ENCODE assay signal across 14 cellular contexts in the genomic region with DNA sequence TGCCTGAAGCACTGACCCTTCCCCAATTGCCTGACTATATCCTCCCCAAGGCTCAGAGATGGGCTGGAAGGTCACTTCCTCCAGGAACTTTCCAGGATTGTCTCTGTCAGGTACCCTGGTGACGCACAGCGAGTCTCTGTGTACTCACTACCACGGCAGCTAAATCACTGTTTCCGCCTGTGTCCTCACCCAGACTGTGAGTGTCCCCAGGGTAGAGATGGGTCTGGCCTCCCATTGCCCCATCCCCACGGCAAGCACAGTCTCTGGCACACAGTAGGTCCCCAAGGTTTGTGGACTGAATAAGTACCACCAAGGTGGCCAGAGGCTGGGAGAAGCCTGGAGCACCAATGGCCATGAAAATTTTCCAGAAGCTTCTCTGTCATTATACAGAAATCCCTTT.
DNase-seq lines count a peak whose midpoint lies in the region; ATAC-seq, FAIRE-seq and TF ChIP-seq lines count a peak whose summit lies in the region.
"Had no signal": no experiment of that assay in that cellular context is flagged by ENCODE, and none has a peak within 500 bp of the region (broad histone marks: within the 10 kb centered on the region; RNA-seq: fewer than 3 reads in every experiment).

No MANE protein-coding gene starts in this region.

- POLR2A ChIA-PET in activated CD8-positive, alpha-beta T cell treated with anti-CD3 and anti-CD28 coated beads for 36 hours (lab: Charles Lee): interaction anchor here (0.6 to 10.6 kb wide), 10 partner anchors 8 to 99 kb away, joined by 3 to 172 read pairs (median 13); partner anchors contain the start of gene RUNX3

- WGBS in transverse colon (ENCODE audit: low coverage in 1 of 2), 2 donors: 80 to 84% methylated on average over 2 to 5 of the region's 5 CpGs

- in situ Hi-C loops in transverse colon (cut with MboI; ENCODE audit: low pct_ligation_motif_present in 1 of 4, low pct_unique_long_range_greater_than_20kb in 1 of 4, low sequenced_read_pairs in 3 of 4): no loop called here

- CTCF ChIA-PET in activated CD8-positive, alpha-beta T cell treated with anti-CD3 and anti-CD28 coated beads for 36 hours (lab: Charles Lee): interaction anchor here (0.7 to 4.0 kb wide), 6 partner anchors 14 to 71 kb away, joined by 3 to 24 read pairs (median 4); no protein-coding TSS in a partner anchor

- intact Hi-C loops in Right ventricle myocardium inferior (cut with DNase I): no loop called here
- intact Hi-C loops in activated CD8-positive, alpha-beta T cell treated with anti-CD3 and anti-CD28 coated beads for 36 hours (cut with micrococcal nuclease): no loop called here
- intact Hi-C loops in kidney (cut with DNase I): no loop called here
- intact Hi-C loops in transverse colon (cut with DNase I; ENCODE audit: low total_unique reads): no loop called here

- TF ChIP-seq CTCF in right atrium auricular region (IDR thresholded peaks at IDR 0.05) (no peak), kidney (IDR thresholded peaks at IDR 0.05; ENCODE audit: borderline replicate concordance, extremely low read depth, insufficient read depth) (no peak), transverse colon (IDR thresholded peaks at IDR 0.05) (no peak)
- no peak for TF ChIP-seq CTCF in activated CD8-positive, alpha-beta T cell treated with anti-CD3 and anti-CD28 coated beads for 36 hours (IDR thresholded peaks at IDR 0.05)

- H3K27ac ChIP-seq in right atrium auricular region (no peak overlapping the region), kidney (ENCODE audit: low read depth in 2 of 2, low read length in 2 of 2) (no peak overlapping the region), transverse colon (peak overlapping the region; percentile 67 to 85 (median 78))
- H3K27ac ChIP-seq: prostate gland had no signal

- DNase-seq in Right ventricle myocardium inferior (ENCODE audit: missing footprints): peak; percentile 40
- no peak for DNase-seq in right atrium auricular region (ENCODE audit: low spot score)
- peak; percentile 54 for DNase-seq in activated CD8-positive, alpha-beta T cell treated with anti-CD3 and anti-CD28 coated beads for 36 hours
- peak; percentile 36 for DNase-seq in kidney
- DNase-seq in transverse colon: no peak
- no peak for DNase-seq in NCI-H146 (lab: John Stamatoyannopoulos, UW)
- DNase-seq in MV-4-11 (lab: John Stamatoyannopoulos, UW): no peak
- DNase-seq: activated CD4-positive, CD25-positive, alpha-beta regulatory T cell; AML-193; cortex of kidney; NCI-H2029 treated with DMSO at 0.1 percent for 48 hours; NCI-H774 had no signal

- H3K9me3 ChIP-seq in right atrium auricular region (no peaks in the 10 kb centered on the region), kidney (ENCODE audit: control insufficient read depth in 1 of 2, low read length in 2 of 2) (no peaks in the 10 kb centered on the region), transverse colon (no peaks in the 10 kb centered on the region)
- H3K9me3 ChIP-seq: prostate gland had no signal

- H3K4me1 Mint-ChIP-seq in activated CD8-positive, alpha-beta T cell treated with anti-CD3 and anti-CD28 coated beads for 36 hours (ENCODE audit: low read depth): peaks cover 91% of the 10 kb centered on the region

- peak overlapping the region; percentile 94 for H3K27ac Mint-ChIP-seq in activated CD8-positive, alpha-beta T cell treated with anti-CD3 and anti-CD28 coated beads for 36 hours

- H3K36me3 Mint-ChIP-seq in activated CD8-positive, alpha-beta T cell treated with anti-CD3 and anti-CD28 coated beads for 36 hours (ENCODE audit: low read depth): peaks cover 5% of the 10 kb centered on the region

- H3K36me3 ChIP-seq in right atrium auricular region: no peaks in the 10 kb centered on the region
- no peaks in the 10 kb centered on the region for H3K36me3 ChIP-seq in kidney (ENCODE audit: control insufficient read depth in 1 of 2, insufficient read depth in 2 of 2, low read length in 2 of 2)
- H3K36me3 ChIP-seq in transverse colon: no peaks in the 10 kb centered on the region
- H3K36me3 ChIP-seq: prostate gland had no signal

- TF ChIP-seq EP300 in transverse colon (IDR thresholded peaks at IDR 0.05; ENCODE audit: low read depth): no peak

- peak overlapping the region; percentile 75 for H3K4me3 Mint-ChIP-seq in activated CD8-positive, alpha-beta T cell treated with anti-CD3 and anti-CD28 coated beads for 36 hours

- FAIRE-seq in kidney (lab: Jason Lieb, UNC): no peak

- H3K4me3 ChIP-seq in right atrium auricular region (no peak overlapping the region), kidney (ENCODE audit: low read length in 2 of 2) (no peak overlapping the region), transverse colon (no peak overlapping the region)
- H3K4me3 ChIP-seq: prostate gland had no signal

- ATAC-seq in Right ventricle myocardium inferior (no peak), HG02973 (IDR thresholded peaks at IDR 0.05; ENCODE audit: unreplicated experiment) (no peak)
- ATAC-seq in activated CD8-positive, alpha-beta T cell treated with anti-CD3 and anti-CD28 coated beads for 36 hours: no peak

- H3K9ac ChIP-seq in kidney (ENCODE audit: low read length in 2 of 2): no peak overlapping the region

- H3K27me3 ChIP-seq in right atrium auricular region (no peaks in the 10 kb centered on the region), transverse colon (no peaks in the 10 kb centered on the region)

- H3K9me3 Mint-ChIP-seq in activated CD8-positive, alpha-beta T cell treated with anti-CD3 and anti-CD28 coated beads for 36 hours: peaks cover 3% of the 10 kb centered on the region

- TF ChIP-seq POLR2A in transverse colon (IDR thresholded peaks at IDR 0.05): no peak

- peaks cover 0 to 12% of the 10 kb centered on the region in 2 donors for H3K4me1 ChIP-seq in right atrium auricular region
- peaks cover 0 to 2% of the 10 kb centered on the region in 2 donors for H3K4me1 ChIP-seq in kidney (ENCODE audit: control insufficient read depth in 1 of 2, insufficient read depth in 1 of 2, low read depth in 1 of 2, low read length in 2 of 2)
- peaks cover 0 to 29% (median 7%) of the 10 kb centered on the region in 4 donors for H3K4me1 ChIP-seq in transverse colon
- H3K4me1 ChIP-seq: prostate gland had no signal

- H3K27me3 Mint-ChIP-seq in activated CD8-positive, alpha-beta T cell treated with anti-CD3 and anti-CD28 coated beads for 36 hours: no peaks in the 10 kb centered on the region

Comparison
In these comparisons a context has a peak if more than half of its experiments do, and no peak if none do; other contexts are left out.
1. DNase-seq: peak in Right ventricle myocardium inferior (single experiment), activated CD8-positive, alpha-beta T cell treated with anti-CD3 and anti-CD28 coated beads for 36 hours (single experiment) and kidney (single experiment); none in right atrium auricular region (single experiment), transverse colon (single experiment), NCI-H146 (single experiment) and MV-4-11 (single experiment).
2. H3K27ac ChIP-seq: peak in transverse colon (4 of 4); none in right atrium auricular region (0 of 2) and kidney (0 of 2).